In the genomic region with DNA sequence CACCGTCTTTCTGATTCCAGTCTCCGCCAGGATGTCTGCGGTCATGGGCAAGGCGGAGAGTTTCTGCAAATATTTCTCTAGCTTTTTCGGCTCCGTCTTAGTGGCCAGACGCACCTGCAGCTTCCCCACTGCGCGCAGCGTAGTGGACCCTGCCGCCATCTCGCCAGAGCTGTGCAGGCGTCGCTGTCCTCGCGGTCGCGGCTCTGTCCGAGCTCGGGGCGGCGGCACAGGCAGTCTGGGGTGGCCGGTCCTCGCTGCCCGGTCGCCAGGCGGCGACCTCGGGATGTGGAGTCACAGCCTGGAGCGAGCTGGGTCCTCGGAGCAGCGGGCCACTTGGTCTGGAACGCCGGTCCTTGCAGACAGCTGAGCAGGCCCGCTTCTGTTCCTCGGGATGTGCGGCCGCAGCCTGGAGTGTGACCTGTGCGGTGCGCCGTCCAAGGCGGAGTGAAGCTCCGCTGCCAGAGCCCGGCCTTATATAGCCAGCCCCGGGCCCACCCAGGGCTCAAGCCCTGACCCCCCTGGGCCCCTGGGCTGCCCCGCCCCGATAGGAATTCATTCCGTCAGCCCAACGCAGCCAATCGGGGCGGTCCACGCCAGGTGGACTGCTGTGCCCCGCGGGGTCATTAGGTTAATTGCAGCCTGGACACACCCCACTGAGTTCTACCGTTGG, we compare ENCODE assay signal across 15 cellular contexts. TPM values are rescaled to one million over a fixed set of nuclear protein-coding genes. Genes with fewer than 3 reads are reported as not detected.
A peak's percentile ranks its signal among the peaks of the same experiment; 100 is the strongest.
DNase-seq lines count a peak whose midpoint lies in the region; ATAC-seq and TF ChIP-seq lines count a peak whose summit lies in the region.
"Not testable (repeated sequence)": the region's sequence is repeated elsewhere in the genome, so short reads cannot be mapped to it uniquely, and the experiment has no call there.
"Had no signal": no experiment of that assay in that cellular context is flagged by ENCODE, and none has a peak within 500 bp of the region (broad histone marks: within the 10 kb centered on the region; RNA-seq: fewer than 3 reads in every experiment).

No MANE protein-coding gene starts in this region.

- H3K4me3 Mint-ChIP-seq in GM23338; activated CD8-positive, alpha-beta T cell treated with anti-CD3 and anti-CD28 coated beads, Interleukin-2, amount 10 ng/mL, durations not matched to agents 7 days and 5 days; central memory CD8-positive, alpha-beta T cell: not testable (repeated sequence)

- H3K27ac ChIP-seq in GM23338 (ENCODE audit: low read depth); heart left ventricle; psoas muscle; upper lobe of left lung: not testable (repeated sequence)

- H3F3A ChIP-seq in GM23338 (replicated peaks; ENCODE audit: low read depth): not testable (repeated sequence)

- H2AFZ ChIP-seq in GM23338: not testable (repeated sequence)

- not testable (repeated sequence) for TF ChIP-seq POLR2A in heart left ventricle (IDR thresholded peaks at IDR 0.05); upper lobe of left lung (IDR thresholded peaks at IDR 0.05)

- H3K36me3 ChIP-seq in GM23338 (ENCODE audit: insufficient read depth); heart left ventricle; mucosa of descending colon (ENCODE audit: low read depth); psoas muscle (ENCODE audit: insufficient read depth in 1 of 2, low read depth in 1 of 2); upper lobe of left lung: not testable (repeated sequence)

- DNase-seq in GM23338 (ENCODE audit: low spot score); activated CD8-positive, alpha-beta T cell treated with anti-CD3 and anti-CD28 coated beads, Interleukin-2, amount 10 ng/mL, durations not matched to agents 7 days and 5 days; central memory CD8-positive, alpha-beta T cell (ENCODE audit: low spot score in 2 of 2); heart left ventricle; left lobe of liver (ENCODE audit: low spot score); mucosa of descending colon; psoas muscle; upper lobe of left lung: not testable (repeated sequence)

- H3K9me3 Mint-ChIP-seq in GM23338; central memory CD8-positive, alpha-beta T cell: not testable (repeated sequence)
- peaks cover 16% of the 10 kb centered on the region for H3K9me3 Mint-ChIP-seq in activated CD8-positive, alpha-beta T cell treated with anti-CD3 and anti-CD28 coated beads, Interleukin-2, amount 10 ng/mL, durations not matched to agents 7 days and 5 days (ENCODE audit: insufficient read depth)

- POLR2A ChIA-PET in activated CD8-positive, alpha-beta T cell treated with anti-CD3 and anti-CD28 coated beads, Interleukin-2, amount 10 ng/mL, durations not matched to agents 7 days and 5 days (lab: Charles Lee): not testable (repeated sequence)

- TF ChIP-seq EP300 in upper lobe of left lung (IDR thresholded peaks at IDR 0.05): not testable (repeated sequence)

- not testable (repeated sequence) for TF ChIP-seq CTCF in GM23338 (conservative IDR thresholded peaks at IDR 0.05; ENCODE audit: low read depth in 2 of 2); heart left ventricle (IDR thresholded peaks at IDR 0.05); mucosa of descending colon (IDR thresholded peaks at IDR 0.05); psoas muscle (IDR thresholded peaks at IDR 0.05); upper lobe of left lung (IDR thresholded peaks at IDR 0.05)

- not testable (repeated sequence) for H3K9me2 ChIP-seq in GM23338 (ENCODE audit: insufficient read depth)

- H3K27me3 ChIP-seq in GM23338 (ENCODE audit: insufficient read depth); heart left ventricle; psoas muscle (ENCODE audit: insufficient read depth in 3 of 3, low read length in 2 of 3); upper lobe of left lung: not testable (repeated sequence)

- H3K4me2 ChIP-seq in GM23338: not testable (repeated sequence)

- H3K27me3 Mint-ChIP-seq in GM23338 (ENCODE audit: insufficient read depth, low read depth, poor library complexity); activated CD8-positive, alpha-beta T cell treated with anti-CD3 and anti-CD28 coated beads, Interleukin-2, amount 10 ng/mL, durations not matched to agents 7 days and 5 days (ENCODE audit: low read depth); central memory CD8-positive, alpha-beta T cell: not testable (repeated sequence)

- ATAC-seq in GM23338 (peak; percentile 7), heart left ventricle (peak in 3 of 4 donors; percentile 34 to 51 (median 44)), left lobe of liver (peak; percentile 17), mucosa of descending colon (peak; percentile 29), psoas muscle (peak; percentile 26 to 41 (median 31)), upper lobe of left lung (ENCODE audit: low FRiP score in 2 of 2) (peak; percentile 42 to 68)
- ATAC-seq in activated CD8-positive, alpha-beta T cell treated with anti-CD3 and anti-CD28 coated beads, Interleukin-2, amount 10 ng/mL, durations not matched to agents 7 days and 5 days: peak; percentile 28
- peak; percentile 4 for ATAC-seq in central memory CD8-positive, alpha-beta T cell (replicated peaks; ENCODE audit: extremely low read depth, poor library complexity, severe bottlenecking)

- not testable (repeated sequence) for H3K4me1 Mint-ChIP-seq in GM23338; activated CD8-positive, alpha-beta T cell treated with anti-CD3 and anti-CD28 coated beads, Interleukin-2, amount 10 ng/mL, durations not matched to agents 7 days and 5 days (ENCODE audit: low read depth); central memory CD8-positive, alpha-beta T cell

- not testable (repeated sequence) for H3K9me3 ChIP-seq in heart left ventricle, mucosa of descending colon, psoas muscle, upper lobe of left lung

- not testable (repeated sequence) for H4K20me1 ChIP-seq in GM23338 (replicated peaks; ENCODE audit: insufficient read depth)

- H3K4me1 ChIP-seq in GM23338 (ENCODE audit: insufficient read depth); heart left ventricle; mucosa of descending colon (ENCODE audit: low read depth); psoas muscle; upper lobe of left lung: not testable (repeated sequence)

- not testable (repeated sequence) for H3K4me3 ChIP-seq in GM23338, heart left ventricle, mucosa of descending colon, psoas muscle, upper lobe of left lung

- not testable (repeated sequence) for H3K36me3 Mint-ChIP-seq in GM23338 (ENCODE audit: low read depth); activated CD8-positive, alpha-beta T cell treated with anti-CD3 and anti-CD28 coated beads, Interleukin-2, amount 10 ng/mL, durations not matched to agents 7 days and 5 days (ENCODE audit: low read depth); central memory CD8-positive, alpha-beta T cell (ENCODE audit: insufficient read depth)

- H3K27ac Mint-ChIP-seq in GM23338; activated CD8-positive, alpha-beta T cell treated with anti-CD3 and anti-CD28 coated beads, Interleukin-2, amount 10 ng/mL, durations not matched to agents 7 days and 5 days; central memory CD8-positive, alpha-beta T cell (ENCODE audit: low read depth): not testable (repeated sequence)

- not testable (repeated sequence) for H3K79me2 ChIP-seq in GM23338 (replicated peaks; ENCODE audit: insufficient read depth)

- WGBS in heart left ventricle, 4 donors: no CpG with 5 or more reads among the region's 55 CpGs
- WGBS in psoas muscle, 3 donors: no CpG with 5 or more reads among the region's 55 CpGs
- WGBS in upper lobe of left lung, 2 donors: no CpG with 5 or more reads among the region's 55 CpGs

- CTCF ChIA-PET in activated CD8-positive, alpha-beta T cell treated with anti-CD3 and anti-CD28 coated beads, Interleukin-2, amount 10 ng/mL, durations not matched to agents 7 days and 5 days (lab: Charles Lee): not testable (repeated sequence)

- intact Hi-C loops in heart left ventricle (cut with DNase I); mucosa of descending colon (cut with DNase I, micrococcal nuclease); psoas muscle (cut with DNase I): not testable (repeated sequence)

RNA-seq across cellular contexts. Expression of a gene that starts 5.6 kb away (rescaled TPM):
- not detected in 2 replicates for total RNA-seq in GM23338 (2014; rRNA removed; shearing (Covaris generic))
- polyA plus RNA-seq in GM23338 (2016; fragmentation: Nextera tagmentation; extraction: Ambion mirVana) (0.17 TPM in 1 of 2 replicates, not detected in the other), heart left ventricle (not detected), psoas muscle (under 1 TPM in 2 of 3 donors, not detected in 1; 0.04 to 0.07 TPM)
- total RNA-seq in activated CD8-positive, alpha-beta T cell treated with anti-CD3 and anti-CD28 coated beads, Interleukin-2, amount 10 ng/mL, durations not matched to agents 7 days and 5 days: not detected
- total RNA-seq in heart left ventricle (not detected), left lobe of liver (not detected), mucosa of descending colon (not detected), psoas muscle (under 1 TPM in 1 of 4 donors, not detected in 3; 0.06 TPM), upper lobe of left lung (not detected)
- total RNA-seq: A172; CD4-positive, alpha-beta T cell; H4; PC-3; RPMI7951 had no signal
- polyA plus RNA-seq: AG04450, IgD-negative memory B cell had no signal

Comparison
In these comparisons a context has a peak if more than half of its experiments do, and no peak if none do; other contexts are left out.
1. ATAC-seq: peak in every context shown above with its lines; median percentile 55 in upper lobe of left lung; 44 in heart left ventricle; 31 in psoas muscle; 29 in mucosa of descending colon; 28 in activated CD8-positive, alpha-beta T cell treated with anti-CD3 and anti-CD28 coated beads, Interleukin-2, amount 10 ng/mL, durations not matched to agents 7 days and 5 days; 17 in left lobe of liver; 7 in GM23338; 4 in central memory CD8-positive, alpha-beta T cell.